ENCODE assay signal across 1 cellular context in the genomic region with DNA sequence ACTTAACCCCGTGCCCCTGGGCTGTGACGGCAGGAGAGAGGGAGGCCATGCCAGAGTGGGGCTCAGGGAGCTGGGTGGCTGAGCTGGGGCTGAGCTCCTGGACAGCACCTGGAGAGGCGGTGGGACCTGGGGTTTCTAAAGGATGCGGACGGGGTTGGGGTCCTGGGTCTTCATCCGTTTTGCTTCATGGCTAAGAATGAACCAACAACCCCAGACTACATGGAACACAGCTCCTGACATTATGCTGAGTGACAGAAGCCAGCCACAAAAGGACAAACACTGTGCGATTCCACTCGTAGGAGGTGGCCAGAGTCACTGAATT.
TF ChIP-seq lines count a peak whose summit lies in the region.

No MANE protein-coding gene starts in this region.

TF ChIP-seq in H1, 55 proteins besides CTCF, POLR2A, EP300 and RAD21:
- TF ChIP-seq PHF8 (conservative IDR thresholded peaks at IDR 0.05; ENCODE audit: low read depth, low read length), result no peak
- TF ChIP-seq ASH2L (IDR thresholded peaks at IDR 0.05; ENCODE audit: low read length), result no peak
- TF ChIP-seq KDM5A (IDR thresholded peaks at IDR 0.05; ENCODE audit: low read length), result no peak
- TF ChIP-seq EZH2 (IDR thresholded peaks at IDR 0.05; ENCODE audit: low read depth, low read length, severe bottlenecking), result no peak
- no peak for TF ChIP-seq BCL11A (IDR thresholded peaks at IDR 0.05; ENCODE audit: low read depth in 2 of 2, low read length in 2 of 2)
- TF ChIP-seq SP1 (IDR thresholded peaks at IDR 0.05; ENCODE audit: low read depth, low read length), result no peak
- no peak for TF ChIP-seq SIRT6 (IDR thresholded peaks at IDR 0.05; ENCODE audit: low read length)
- TF ChIP-seq, protein P1, sequence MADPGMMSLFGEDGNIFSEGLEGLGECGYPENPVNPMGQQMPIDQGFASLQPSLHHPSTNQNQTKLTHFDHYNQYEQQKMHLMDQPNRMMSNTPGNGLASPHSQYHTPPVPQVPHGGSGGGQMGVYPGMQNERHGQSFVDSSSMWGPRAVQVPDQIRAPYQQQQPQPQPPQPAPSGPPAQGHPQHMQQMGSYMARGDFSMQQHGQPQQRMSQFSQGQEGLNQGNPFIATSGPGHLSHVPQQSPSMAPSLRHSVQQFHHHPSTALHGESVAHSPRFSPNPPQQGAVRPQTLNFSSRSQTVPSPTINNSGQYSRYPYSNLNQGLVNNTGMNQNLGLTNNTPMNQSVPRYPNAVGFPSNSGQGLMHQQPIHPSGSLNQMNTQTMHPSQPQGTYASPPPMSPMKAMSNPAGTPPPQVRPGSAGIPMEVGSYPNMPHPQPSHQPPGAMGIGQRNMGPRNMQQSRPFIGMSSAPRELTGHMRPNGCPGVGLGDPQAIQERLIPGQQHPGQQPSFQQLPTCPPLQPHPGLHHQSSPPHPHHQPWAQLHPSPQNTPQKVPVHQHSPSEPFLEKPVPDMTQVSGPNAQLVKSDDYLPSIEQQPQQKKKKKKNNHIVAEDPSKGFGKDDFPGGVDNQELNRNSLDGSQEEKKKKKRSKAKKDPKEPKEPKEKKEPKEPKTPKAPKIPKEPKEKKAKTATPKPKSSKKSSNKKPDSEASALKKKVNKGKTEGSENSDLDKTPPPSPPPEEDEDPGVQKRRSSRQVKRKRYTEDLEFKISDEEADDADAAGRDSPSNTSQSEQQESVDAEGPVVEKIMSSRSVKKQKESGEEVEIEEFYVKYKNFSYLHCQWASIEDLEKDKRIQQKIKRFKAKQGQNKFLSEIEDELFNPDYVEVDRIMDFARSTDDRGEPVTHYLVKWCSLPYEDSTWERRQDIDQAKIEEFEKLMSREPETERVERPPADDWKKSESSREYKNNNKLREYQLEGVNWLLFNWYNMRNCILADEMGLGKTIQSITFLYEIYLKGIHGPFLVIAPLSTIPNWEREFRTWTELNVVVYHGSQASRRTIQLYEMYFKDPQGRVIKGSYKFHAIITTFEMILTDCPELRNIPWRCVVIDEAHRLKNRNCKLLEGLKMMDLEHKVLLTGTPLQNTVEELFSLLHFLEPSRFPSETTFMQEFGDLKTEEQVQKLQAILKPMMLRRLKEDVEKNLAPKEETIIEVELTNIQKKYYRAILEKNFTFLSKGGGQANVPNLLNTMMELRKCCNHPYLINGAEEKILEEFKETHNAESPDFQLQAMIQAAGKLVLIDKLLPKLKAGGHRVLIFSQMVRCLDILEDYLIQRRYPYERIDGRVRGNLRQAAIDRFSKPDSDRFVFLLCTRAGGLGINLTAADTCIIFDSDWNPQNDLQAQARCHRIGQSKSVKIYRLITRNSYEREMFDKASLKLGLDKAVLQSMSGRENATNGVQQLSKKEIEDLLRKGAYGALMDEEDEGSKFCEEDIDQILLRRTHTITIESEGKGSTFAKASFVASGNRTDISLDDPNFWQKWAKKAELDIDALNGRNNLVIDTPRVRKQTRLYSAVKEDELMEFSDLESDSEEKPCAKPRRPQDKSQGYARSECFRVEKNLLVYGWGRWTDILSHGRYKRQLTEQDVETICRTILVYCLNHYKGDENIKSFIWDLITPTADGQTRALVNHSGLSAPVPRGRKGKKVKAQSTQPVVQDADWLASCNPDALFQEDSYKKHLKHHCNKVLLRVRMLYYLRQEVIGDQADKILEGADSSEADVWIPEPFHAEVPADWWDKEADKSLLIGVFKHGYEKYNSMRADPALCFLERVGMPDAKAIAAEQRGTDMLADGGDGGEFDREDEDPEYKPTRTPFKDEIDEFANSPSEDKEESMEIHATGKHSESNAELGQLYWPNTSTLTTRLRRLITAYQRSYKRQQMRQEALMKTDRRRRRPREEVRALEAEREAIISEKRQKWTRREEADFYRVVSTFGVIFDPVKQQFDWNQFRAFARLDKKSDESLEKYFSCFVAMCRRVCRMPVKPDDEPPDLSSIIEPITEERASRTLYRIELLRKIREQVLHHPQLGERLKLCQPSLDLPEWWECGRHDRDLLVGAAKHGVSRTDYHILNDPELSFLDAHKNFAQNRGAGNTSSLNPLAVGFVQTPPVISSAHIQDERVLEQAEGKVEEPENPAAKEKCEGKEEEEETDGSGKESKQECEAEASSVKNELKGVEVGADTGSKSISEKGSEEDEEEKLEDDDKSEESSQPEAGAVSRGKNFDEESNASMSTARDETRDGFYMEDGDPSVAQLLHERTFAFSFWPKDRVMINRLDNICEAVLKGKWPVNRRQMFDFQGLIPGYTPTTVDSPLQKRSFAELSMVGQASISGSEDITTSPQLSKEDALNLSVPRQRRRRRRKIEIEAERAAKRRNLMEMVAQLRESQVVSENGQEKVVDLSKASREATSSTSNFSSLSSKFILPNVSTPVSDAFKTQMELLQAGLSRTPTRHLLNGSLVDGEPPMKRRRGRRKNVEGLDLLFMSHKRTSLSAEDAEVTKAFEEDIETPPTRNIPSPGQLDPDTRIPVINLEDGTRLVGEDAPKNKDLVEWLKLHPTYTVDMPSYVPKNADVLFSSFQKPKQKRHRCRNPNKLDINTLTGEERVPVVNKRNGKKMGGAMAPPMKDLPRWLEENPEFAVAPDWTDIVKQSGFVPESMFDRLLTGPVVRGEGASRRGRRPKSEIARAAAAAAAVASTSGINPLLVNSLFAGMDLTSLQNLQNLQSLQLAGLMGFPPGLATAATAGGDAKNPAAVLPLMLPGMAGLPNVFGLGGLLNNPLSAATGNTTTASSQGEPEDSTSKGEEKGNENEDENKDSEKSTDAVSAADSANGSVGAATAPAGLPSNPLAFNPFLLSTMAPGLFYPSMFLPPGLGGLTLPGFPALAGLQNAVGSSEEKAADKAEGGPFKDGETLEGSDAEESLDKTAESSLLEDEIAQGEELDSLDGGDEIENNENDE (IDR thresholded peaks at IDR 0.05; ENCODE audit: insufficient replicate concordance, low read length), result no peak
- TF ChIP-seq CHD2 (IDR thresholded peaks at IDR 0.05; ENCODE audit: low read length), result no peak
- no peak for TF ChIP-seq YY1 (IDR thresholded peaks at IDR 0.05; ENCODE audit: low read depth, low read length)
- TF ChIP-seq NANOG (IDR thresholded peaks at IDR 0.05; ENCODE audit: insufficient read depth, low read depth, low read length, poor library complexity, severe bottlenecking), result no peak
- TF ChIP-seq BRCA1 (IDR thresholded peaks at IDR 0.05; ENCODE audit: low read depth, low read length), result no peak
- no peak for TF ChIP-seq NRF1 (IDR thresholded peaks at IDR 0.05; ENCODE audit: low read depth, low read length)
- TF ChIP-seq MAX (IDR thresholded peaks at IDR 0.05), result no peak
- TF ChIP-seq MAFK (IDR thresholded peaks at IDR 0.05; ENCODE audit: low read depth, low read length), result no peak
